Comparison of ENCODE assay signal across 33 cellular contexts in genomic region chr1:213956295-213956770, GRCh38. TPM values are rescaled to one million over a fixed set of nuclear protein-coding genes. Genes with fewer than 3 reads are reported as not detected.
"Had no signal": no experiment of that assay in that cellular context is flagged by ENCODE, and none has a peak within 500 bp of the region (broad histone marks: within the 10 kb centered on the region; RNA-seq: fewer than 3 reads in every experiment).

No MANE protein-coding gene starts in this region.

- H3K4me1 ChIP-seq: adrenal gland, breast epithelium, colonic mucosa, esophagus squamous epithelium, gastroesophageal sphincter had no signal

- H3K27ac ChIP-seq: adrenal gland, breast epithelium, cardiac muscle cell, colonic mucosa, epithelial cell of prostate, esophagus squamous epithelium, gastroesophageal sphincter had no signal

- ATAC-seq: activated CD4-positive, alpha-beta T cell treated with anti-CD3 and anti-CD28 coated beads for 36 hours; activated CD8-positive, alpha-beta memory T cell treated with anti-CD3 and anti-CD28 coated beads, Interleukin-2, amount 10 ng/mL, durations not matched to agents 7 days and 5 days; activated CD8-positive, alpha-beta T cell treated with anti-CD3 and anti-CD28 coated beads, Interleukin-2, amount 10 ng/mL, durations not matched to agents 7 days and 5 days; activated naive CD8-positive, alpha-beta T cell treated with anti-CD3 and anti-CD28 coated beads, Interleukin-2, amount 50 U/mL, for 24 hours; gastroesophageal sphincter; T-helper 17 cell had no signal

- H3K9me3 ChIP-seq: adrenal gland, breast epithelium, colonic mucosa, esophagus squamous epithelium, gastroesophageal sphincter had no signal

- H3K4me3 ChIP-seq: adrenal gland, breast epithelium, cardiac muscle cell, colonic mucosa, esophagus squamous epithelium, gastroesophageal sphincter had no signal

- H3K36me3 ChIP-seq: adrenal gland, breast epithelium, cardiac muscle cell, colonic mucosa, esophagus squamous epithelium, gastroesophageal sphincter had no signal

- DNase-seq: activated CD4-positive, alpha-beta memory T cell treated with anti-CD3 and anti-CD28 coated beads for 36 hours; activated CD4-positive, alpha-beta T cell treated with anti-CD3 and anti-CD28 coated beads for 36 hours; activated CD4-positive, alpha-beta T cell treated with anti-CD3 and anti-CD28 coated beads, Interleukin-2, amount 10 ng/mL, durations not matched to agents 24 days and 14 days; activated CD4-positive, CD25-positive, alpha-beta regulatory T cell; activated CD4-positive, CD25-positive, alpha-beta regulatory T cell treated with anti-CD3 and anti-CD28 coated beads, Interleukin-2, amount 50 U/mL, for 72 hours; activated CD8-positive, alpha-beta memory T cell treated with anti-CD3 and anti-CD28 coated beads, Interleukin-2, amount 10 ng/mL, durations not matched to agents 7 days and 5 days; activated CD8-positive, alpha-beta memory T cell treated with anti-CD3 and anti-CD28 coated beads, Interleukin-2, amount 50 U/mL, for 4 hours; activated CD8-positive, alpha-beta T cell treated with anti-CD3 and anti-CD28 coated beads, Interleukin-2, amount 10 ng/mL, durations not matched to agents 7 days and 5 days; activated effector memory CD4-positive, alpha-beta T cell treated with anti-CD3 and anti-CD28 coated beads, Interleukin-2, amount 50 U/mL, for 16 hours; activated naive CD4-positive, alpha-beta T cell treated with anti-CD3 and anti-CD28 coated beads for 36 hours; activated naive CD8-positive, alpha-beta T cell treated with anti-CD3 and anti-CD28 coated beads for 36 hours; activated naive CD8-positive, alpha-beta T cell treated with anti-CD3 and anti-CD28 coated beads, Interleukin-2, amount 50 U/mL, for 24 hours; activated T-cell treated with anti-CD3 and anti-CD28 coated beads, Interleukin-2, amount 50 U/mL, for 1 hour; activated T-cell treated with anti-CD3 and anti-CD28 coated beads, Interleukin-2, amount 50 U/mL, for 48 hours; adrenal gland; amygdala; aorta; central memory CD4-positive, alpha-beta T cell; cerebellar nuclear complex; colonic mucosa; effector CD8-positive, alpha-beta T cell; esophagus squamous epithelium; foreskin melanocyte; T-helper 1 cell; T-helper 17 cell; T1000 had no signal

- H3K27me3 ChIP-seq: adrenal gland, breast epithelium, cardiac muscle cell, colonic mucosa, esophagus squamous epithelium had no signal

RNA-seq across cellular contexts. Expression of gene PROX1, which starts 31.4 kb away (rescaled TPM):
- total RNA-seq: activated CD4-positive, alpha-beta T cell treated with anti-CD3 and anti-CD28 coated beads, Interleukin-2, amount 10 ng/mL, durations not matched to agents 24 days and 14 days; activated CD8-positive, alpha-beta memory T cell treated with anti-CD3 and anti-CD28 coated beads for 36 hours; activated CD8-positive, alpha-beta memory T cell treated with anti-CD3 and anti-CD28 coated beads, Interleukin-2, amount 10 ng/mL, durations not matched to agents 7 days and 5 days; activated CD8-positive, alpha-beta T cell treated with anti-CD3 and anti-CD28 coated beads, Interleukin-2, amount 10 ng/mL, durations not matched to agents 7 days and 5 days; activated naive CD8-positive, alpha-beta T cell treated with anti-CD3 and anti-CD28 coated beads for 36 hours; activated T-helper 1 cell treated with anti-CD3 and anti-CD28 coated beads, Interleukin-12 subunit alpha, Interleukin-12 subunit beta, Interleukin-2, Interleukin-4 antibody, amounts not matched to agents 30 ng/mL and 10 ng/mL and 1 ng/mL, durations not matched to agents 14 hours and 24 hours and 36 hours; activated T-helper 2 cell treated with anti-CD3 and anti-CD28 coated beads, Interferon-gamma antibody, Interleukin-2, Interleukin-4, amounts not matched to agents 10 μg/mL and 5 μg/mL and 100 μg/mL, durations not matched to agents 14 hours and 24 hours and 36 hours; T-helper 17 cell had no signal
